13 cellular contexts compared by ENCODE assay signal in the genomic region with DNA sequence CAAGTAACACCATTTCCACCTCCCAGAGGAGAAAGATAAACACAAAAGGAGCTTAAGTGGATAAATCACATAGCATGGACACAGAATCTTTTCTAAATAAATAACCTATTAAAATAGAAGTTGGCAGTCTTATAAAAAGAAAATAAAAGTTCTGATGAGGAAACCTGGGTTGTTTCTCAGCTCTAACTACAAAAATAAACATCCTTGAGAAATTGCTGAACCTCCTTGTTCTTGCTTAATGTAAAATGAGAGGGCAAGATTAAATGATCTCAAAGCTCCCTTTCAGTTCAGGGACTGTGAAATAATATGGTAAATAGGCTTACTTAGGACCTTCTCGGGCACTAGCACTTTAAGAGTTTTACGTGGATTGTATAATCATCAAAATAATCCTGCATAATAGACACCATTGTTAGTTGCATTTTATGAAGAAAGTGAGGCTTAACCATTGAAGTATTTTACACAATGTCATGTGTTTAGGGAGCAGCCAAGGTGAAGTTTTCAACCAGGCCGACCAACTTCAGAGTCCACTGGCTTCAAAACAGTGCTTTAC.
DNase-seq lines count a peak whose midpoint lies in the region; TF ChIP-seq lines count a peak whose summit lies in the region.
"Had no signal": no experiment of that assay in that cellular context is flagged by ENCODE, and none has a peak within 500 bp of the region (broad histone marks: within the 10 kb centered on the region; RNA-seq: fewer than 3 reads in every experiment).

No MANE protein-coding gene starts in this region.

- DNase-seq in HAP-1 (ENCODE audit: low spot score in 2 of 2) (peak; percentile 43 to 94), choroid plexus epithelial cell (ENCODE audit: low read depth) (peak; percentile 4), kidney glomerular epithelial cell (lab: John Stamatoyannopoulos, UW) (peak; percentile 2), prostate gland (ENCODE audit: low spot score) (no peak), trophoblast cell (no peak)
- DNase-seq in effector memory CD4-positive, alpha-beta T cell, result no peak
- DNase-seq: BE2C; CD8-positive, alpha-beta memory T cell; NCI-H2107; NCI-H748 treated with DMSO at 0.1 percent for 48 hours; Peyer's patch; SHP77 had no signal

- in situ Hi-C loops in HAP-1 (cut with MboI; ENCODE audit: low sequenced_read_pairs), result no loop called here

- no peak overlapping the region for H3K4me2 ChIP-seq in trophoblast cell (ENCODE audit: low read length)

- H2BK12ac ChIP-seq in trophoblast cell (ENCODE audit: low read length), result no peak overlapping the region

- H4K91ac ChIP-seq in trophoblast cell (ENCODE audit: low read depth, low read length), result no peak overlapping the region

- H2AFZ ChIP-seq in trophoblast cell (ENCODE audit: insufficient read depth, low read length, poor library complexity), result no peak overlapping the region

- H3K79me1 ChIP-seq in trophoblast cell (ENCODE audit: low read length), result no peaks in the 10 kb centered on the region

- TF ChIP-seq CTCF in C4-2B (conservative IDR thresholded peaks at IDR 0.05) (no peak), choroid plexus epithelial cell (conservative IDR thresholded peaks at IDR 0.05; ENCODE audit: low read depth, low read length) (no peak), prostate gland (IDR thresholded peaks at IDR 0.05) (no peak)

- no peak overlapping the region for H3K4me3 ChIP-seq in HAP-1
- no peak overlapping the region for H3K4me3 ChIP-seq in choroid plexus epithelial cell (ENCODE audit: low read depth, low read length)
- no peak overlapping the region for H3K4me3 ChIP-seq in effector memory CD4-positive, alpha-beta T cell (ENCODE audit: insufficient read depth, low read depth, low read length, poor library complexity, severe bottlenecking)
- no peak overlapping the region for H3K4me3 ChIP-seq in prostate gland
- no peak overlapping the region for H3K4me3 ChIP-seq in trophoblast cell (ENCODE audit: low read depth, low read length)
- H3K4me3 ChIP-seq: Peyer's patch had no signal

- H3K9me3 ChIP-seq in HAP-1 (no peaks in the 10 kb centered on the region), prostate gland (no peaks in the 10 kb centered on the region), trophoblast cell (ENCODE audit: insufficient read depth, low read depth, low read length) (no peaks in the 10 kb centered on the region)
- H3K9me3 ChIP-seq in effector memory CD4-positive, alpha-beta T cell (ENCODE audit: control insufficient read depth, low read length), result no peaks in the 10 kb centered on the region
- H3K9me3 ChIP-seq: BE2C, Peyer's patch had no signal

- H4K12ac ChIP-seq in trophoblast cell (ENCODE audit: low read depth, low read length), result no peak overlapping the region

- no peak overlapping the region for H3K14ac ChIP-seq in trophoblast cell (ENCODE audit: low read length)

- intact Hi-C loops in prostate gland (cut with DNase I), result no loop called here

- no peak overlapping the region for H3K23ac ChIP-seq in trophoblast cell (ENCODE audit: low read length)

- H2BK5ac ChIP-seq in trophoblast cell (ENCODE audit: low read depth, low read length, poor library complexity), result no peak overlapping the region

- H3K4me1 ChIP-seq in HAP-1 (peaks cover 20% of the 10 kb centered on the region), prostate gland (replicated peaks) (no peaks in the 10 kb centered on the region), trophoblast cell (ENCODE audit: control insufficient read depth in 1 of 2, insufficient read depth in 2 of 2, low read length in 2 of 2) (no peaks in the 10 kb centered on the region)
- H3K4me1 ChIP-seq in effector memory CD4-positive, alpha-beta T cell (ENCODE audit: control insufficient read depth, insufficient read depth, low read length, poor library complexity, severe bottlenecking), result no peaks in the 10 kb centered on the region
- H3K4me1 ChIP-seq: BE2C, Peyer's patch had no signal

- H4K8ac ChIP-seq in trophoblast cell (ENCODE audit: low read depth, low read length), result no peak overlapping the region

- no peaks in the 10 kb centered on the region for H3K27me3 ChIP-seq in HAP-1 (ENCODE audit: low read depth)
- no peaks in the 10 kb centered on the region for H3K27me3 ChIP-seq in effector memory CD4-positive, alpha-beta T cell (replicated peaks; ENCODE audit: control insufficient read depth, insufficient read depth, low read length, poor library complexity, severe bottlenecking)
- H3K27me3 ChIP-seq in prostate gland (replicated peaks; ENCODE audit: insufficient read depth), result no peaks in the 10 kb centered on the region
- H3K27me3 ChIP-seq in trophoblast cell (ENCODE audit: insufficient read depth, low read length), result no peaks in the 10 kb centered on the region
- H3K27me3 ChIP-seq: BE2C, Peyer's patch had no signal

- H3K27ac ChIP-seq in C4-2B, result peak overlapping the region; percentile 82; the same call in 1 of the 2 replicates
- no peak overlapping the region for H3K27ac ChIP-seq in effector memory CD4-positive, alpha-beta T cell (ENCODE audit: insufficient read depth, low read length, poor library complexity, severe bottlenecking)
- no peak overlapping the region for H3K27ac ChIP-seq in prostate gland
- H3K27ac ChIP-seq in trophoblast cell (ENCODE audit: low read depth, low read length), result no peak overlapping the region
- H3K27ac ChIP-seq: Peyer's patch had no signal

- H3K4ac ChIP-seq in trophoblast cell (ENCODE audit: low read depth, low read length), result no peak overlapping the region

- H3K9ac ChIP-seq in trophoblast cell (ENCODE audit: low read length), result no peak overlapping the region

- H2AK5ac ChIP-seq in trophoblast cell (ENCODE audit: low read length), result no peak overlapping the region

- WGBS in prostate gland, result 29% methylated on average over 3 of the region's 3 CpGs
- no CpG with 5 or more reads among the region's 3 CpGs for WGBS in trophoblast cell (ENCODE audit: extremely low coverage, insufficient coverage, insufficient read length)

- no peak overlapping the region for H2BK120ac ChIP-seq in trophoblast cell (ENCODE audit: insufficient read depth, low read length, poor library complexity)

- no peak for TF ChIP-seq POLR2A in prostate gland (IDR thresholded peaks at IDR 0.05)

- no peaks in the 10 kb centered on the region for H3K79me2 ChIP-seq in trophoblast cell (ENCODE audit: control insufficient read depth, insufficient read depth, low read length, poor library complexity)

- H3K36me3 ChIP-seq in HAP-1 (replicated peaks) (no peaks in the 10 kb centered on the region), prostate gland (no peaks in the 10 kb centered on the region), trophoblast cell (ENCODE audit: control insufficient read depth in 1 of 2, insufficient read depth in 2 of 2, low read length in 2 of 2) (no peaks in the 10 kb centered on the region)
- no peaks in the 10 kb centered on the region for H3K36me3 ChIP-seq in effector memory CD4-positive, alpha-beta T cell (ENCODE audit: control insufficient read depth, insufficient read depth, low read length)
- H3K36me3 ChIP-seq: BE2C, Peyer's patch had no signal

- H3K18ac ChIP-seq in trophoblast cell (ENCODE audit: low read length), result no peak overlapping the region

Comparison
In these comparisons a context has a peak if more than half of its experiments do, and no peak if none do; other contexts are left out.
1. DNase-seq: peak in HAP-1 (2 of 2), choroid plexus epithelial cell (single experiment) and kidney glomerular epithelial cell (single experiment); none in effector memory CD4-positive, alpha-beta T cell (0 of 3), prostate gland (single experiment) and trophoblast cell (0 of 2).